ENCODE assay signal across 8 cellular contexts in genomic region chr11:19311306-19312030, GRCh38.
DNase-seq lines count a peak whose midpoint lies in the region; ATAC-seq and TF ChIP-seq lines count a peak whose summit lies in the region.

No MANE protein-coding gene starts in this region.

- DNase-seq in SIG-M5 treated with dmso at 0.1 percent for 504 hours (lab: John Stamatoyannopoulos, UW; ENCODE audit: unreplicated experiment) (peak; percentile 14), SIG-M5 (lab: John Stamatoyannopoulos, UW) (no peak), NCI-H146 treated with DMSO at 0.1 percent for 48 hours (lab: John Stamatoyannopoulos, UW; ENCODE audit: unreplicated experiment) (peak; percentile 25), fibroblast of peridontal ligament (ENCODE audit: extremely low read depth) (peak; percentile 73), nephron progenitor cell (peak; percentile 85), upper lobe of left lung (peak in 1 of 2 donors; percentile 39)
- DNase-seq in activated CD4-positive, alpha-beta memory T cell treated with anti-CD3 and anti-CD28 coated beads for 36 hours = peak; percentile 60

- intact Hi-C loops in activated CD4-positive, alpha-beta memory T cell treated with anti-CD3 and anti-CD28 coated beads for 36 hours (cut with micrococcal nuclease) = loop anchor here (1.0 kb wide), 1 partner anchor 242 kb away; no protein-coding TSS in a partner anchor

- H3K27ac Mint-ChIP-seq in activated CD4-positive, alpha-beta memory T cell treated with anti-CD3 and anti-CD28 coated beads for 36 hours = no peak overlapping the region
- no peak overlapping the region for H3K27ac Mint-ChIP-seq in nephron progenitor cell

- CTCF ChIA-PET in HEK293 (lab: Yijun Ruan, JAX) = interaction anchor here (0.8 to 1.7 kb wide), 6 partner anchors 12 to 243 kb away, joined by 4 to 11 read pairs (median 5); no protein-coding TSS in a partner anchor
- CTCF ChIA-PET in activated CD4-positive, alpha-beta memory T cell treated with anti-CD3 and anti-CD28 coated beads for 36 hours (lab: Charles Lee) = interaction anchor here (0.9 kb wide), 2 partner anchors 234 to 241 kb away, joined by 3 read pairs; no protein-coding TSS in a partner anchor

- no peaks in the 10 kb centered on the region for H3K4me1 Mint-ChIP-seq in activated CD4-positive, alpha-beta memory T cell treated with anti-CD3 and anti-CD28 coated beads for 36 hours (ENCODE audit: low read depth)
- H3K4me1 Mint-ChIP-seq in nephron progenitor cell = peaks cover 4% of the 10 kb centered on the region

- no peaks in the 10 kb centered on the region for H3K36me3 ChIP-seq in HEK293 (ENCODE audit: control insufficient read depth in 2 of 2, insufficient read depth in 1 of 2, low read length in 2 of 2)
- no peaks in the 10 kb centered on the region for H3K36me3 ChIP-seq in upper lobe of left lung

- H3K4me3 ChIP-seq in HEK293 (ENCODE audit: low read depth, low read length) (no peak overlapping the region), upper lobe of left lung (no peak overlapping the region)

- TF ChIP-seq POLR2A in upper lobe of left lung (IDR thresholded peaks at IDR 0.05) = no peak

- WGBS in upper lobe of left lung, 2 donors = 24 to 28% methylated on average over 3 of the region's 3 CpGs

- no peaks in the 10 kb centered on the region for H3K27me3 Mint-ChIP-seq in activated CD4-positive, alpha-beta memory T cell treated with anti-CD3 and anti-CD28 coated beads for 36 hours
- H3K27me3 Mint-ChIP-seq in nephron progenitor cell (ENCODE audit: low read depth, poor library complexity) = peaks cover 16% of the 10 kb centered on the region

- TF ChIP-seq CTCF in HEK293 (tag by site-specific recombination; IDR thresholded peaks at IDR 0.05) = no peak
- peak; percentile 86 for TF ChIP-seq CTCF in nephron progenitor cell (IDR thresholded peaks at IDR 0.05)
- TF ChIP-seq CTCF in upper lobe of left lung (IDR thresholded peaks at IDR 0.05) = peak; percentile 57 to 73 (median 66)

- no peaks in the 10 kb centered on the region for H3K36me3 Mint-ChIP-seq in activated CD4-positive, alpha-beta memory T cell treated with anti-CD3 and anti-CD28 coated beads for 36 hours
- H3K36me3 Mint-ChIP-seq in nephron progenitor cell (ENCODE audit: low read depth) = no peaks in the 10 kb centered on the region

- H3K27ac ChIP-seq in HEK293 (ENCODE audit: extremely low read depth, low read depth, low read length) (no peak overlapping the region), upper lobe of left lung (no peak overlapping the region)

- H3K9me3 Mint-ChIP-seq in activated CD4-positive, alpha-beta memory T cell treated with anti-CD3 and anti-CD28 coated beads for 36 hours = no peaks in the 10 kb centered on the region
- H3K9me3 Mint-ChIP-seq in nephron progenitor cell = no peaks in the 10 kb centered on the region

- no peaks in the 10 kb centered on the region for H3K9me3 ChIP-seq in HEK293 (ENCODE audit: control insufficient read depth, insufficient read depth, low read depth, low read length)
- H3K9me3 ChIP-seq in upper lobe of left lung = no peaks in the 10 kb centered on the region

- H3K4me3 Mint-ChIP-seq in activated CD4-positive, alpha-beta memory T cell treated with anti-CD3 and anti-CD28 coated beads for 36 hours = no peak overlapping the region
- no peak overlapping the region for H3K4me3 Mint-ChIP-seq in nephron progenitor cell

- POLR2A ChIA-PET in HEK293 (lab: Yijun Ruan, JAX) = no interaction called here
- POLR2A ChIA-PET in activated CD4-positive, alpha-beta memory T cell treated with anti-CD3 and anti-CD28 coated beads for 36 hours (lab: Charles Lee) = no interaction called here

- no peaks in the 10 kb centered on the region for H3K4me1 ChIP-seq in HEK293 (ENCODE audit: control insufficient read depth, insufficient read depth, low read length)
- peaks cover 0 to 6% (median 4%) of the 10 kb centered on the region in 4 donors for H3K4me1 ChIP-seq in upper lobe of left lung

- peak; percentile 82 to 92 for ATAC-seq in upper lobe of left lung (ENCODE audit: low FRiP score in 2 of 2)

- H3K27me3 ChIP-seq in upper lobe of left lung = no peaks in the 10 kb centered on the region

- no peak for TF ChIP-seq EP300 in upper lobe of left lung (IDR thresholded peaks at IDR 0.05)

TF ChIP-seq in HEK293, 187 proteins besides CTCF, POLR2A, EP300 and RAD21:
- TF ChIP-seq ZBTB1 (tag by site-specific recombination; IDR thresholded peaks at IDR 0.05) (no peak), ZNF670 (tag by site-specific recombination; IDR thresholded peaks at IDR 0.05; ENCODE audit: low read depth) (no peak), ZNF654 (tag by site-specific recombination; IDR thresholded peaks at IDR 0.05; ENCODE audit: low read depth) (peak; percentile 41; the same call in 1 of the 2 replicates), ZNF366 (tag by site-specific recombination; conservative IDR thresholded peaks at IDR 0.05) (peak; percentile 48), SCRT2 (tag by site-specific recombination; IDR thresholded peaks at IDR 0.05) (0 out of 2 replicates have a peak, but pooled peaks have one; percentile 19)
